Comparison of ENCODE assay signal across 8 cellular contexts in genomic region chr22:36368359-36368983, GRCh38. TPM values are rescaled to one million over a fixed set of nuclear protein-coding genes. Genes with fewer than 3 reads are reported as not detected.
DNase-seq lines count a peak whose midpoint lies in the region; ATAC-seq and TF ChIP-seq lines count a peak whose summit lies in the region.

No MANE protein-coding gene starts in this region.

- CTCF ChIA-PET in SK-N-SH (lab: Yijun Ruan, JAX): interaction anchor here (0.6 to 1.6 kb wide), 5 partner anchors 8 to 82 kb away, joined by 3 to 4 read pairs (median 3); no protein-coding TSS in a partner anchor

- peaks cover 100% of the 10 kb centered on the region for H4K20me1 ChIP-seq in SK-N-SH (ENCODE audit: insufficient read depth)

- 2% methylated on average over 12 of the region's 13 CpGs for WGBS in SK-N-SH (ENCODE audit: low lambda C conversion rate)

- POLR2A ChIA-PET in SK-N-SH (lab: Yijun Ruan, JAX): interaction anchor here (1.1 kb wide), 1 partner anchor 13 kb away, joined by 3 read pairs; no protein-coding TSS in a partner anchor

- no peak overlapping the region for H2AFZ ChIP-seq in SK-N-SH (ENCODE audit: low read depth)

- H3K4me2 ChIP-seq in SK-N-SH: peak overlapping the region; percentile 76

- peak; percentile 52 for TF ChIP-seq RAD21 in SK-N-SH (IDR thresholded peaks at IDR 0.05; ENCODE audit: low read length)

- peaks cover 6% of the 10 kb centered on the region in 2 experiments for H3K36me3 ChIP-seq in SK-N-SH (replicated peaks in 1 of 2; ENCODE audit: control insufficient read depth in 1 of 2, insufficient read depth in 2 of 2, low read length in 1 of 2)
- no peaks in the 10 kb centered on the region for H3K36me3 ChIP-seq in muscle layer of duodenum (ENCODE audit: control insufficient read depth in 1 of 2, insufficient read depth in 2 of 2, low read length in 2 of 2)

- H3F3A ChIP-seq in SK-N-SH (replicated peaks; ENCODE audit: insufficient read depth): peaks cover 76% of the 10 kb centered on the region

- peaks cover 14% of the 10 kb centered on the region for H3K27me3 Mint-ChIP-seq in endothelial cell (ENCODE audit: unreplicated experiment)

- H3K4me3 ChIP-seq in GM12865 (ENCODE audit: low read depth, low read length) (no peak overlapping the region), SK-N-SH (ENCODE audit: low read depth in 2 of 2, low read length in 1 of 2) (peak overlapping the region; percentile 10 to 40; a peak in 1 of 4 replicates), muscle layer of duodenum (ENCODE audit: low read depth in 1 of 2, low read length in 2 of 2) (peak overlapping the region; percentile 18 to 42)

- H3K9me3 ChIP-seq in SK-N-SH (no peaks in the 10 kb centered on the region), muscle layer of duodenum (ENCODE audit: control insufficient read depth in 1 of 2, low read length in 2 of 2) (no peaks in the 10 kb centered on the region)

- TF ChIP-seq EP300 in SK-N-SH (IDR thresholded peaks at IDR 0.05; ENCODE audit: borderline replicate concordance in 1 of 2, low read depth in 1 of 2, low read length in 1 of 2): peak; percentile 65 to 69; a peak in 3 of 4 replicates

- H3K9ac ChIP-seq in SK-N-SH: peak overlapping the region; percentile 44; the same call in 1 of the 2 replicates

- peaks cover 7% of the 10 kb centered on the region for H3K36me3 Mint-ChIP-seq in endothelial cell (ENCODE audit: low read depth, unreplicated experiment)

- H3K4me3 Mint-ChIP-seq in endothelial cell (ENCODE audit: unreplicated experiment): peak overlapping the region; percentile 26

- peaks cover 100% of the 10 kb centered on the region for H3K79me2 ChIP-seq in SK-N-SH (ENCODE audit: insufficient read depth)

- H3K4me1 Mint-ChIP-seq in endothelial cell (ENCODE audit: unreplicated experiment): peaks cover 86% of the 10 kb centered on the region

- H3K9me3 Mint-ChIP-seq in endothelial cell (ENCODE audit: unreplicated experiment): no peaks in the 10 kb centered on the region

- H3K27me3 ChIP-seq in SK-N-SH (ENCODE audit: insufficient read depth): no peaks in the 10 kb centered on the region
- no peaks in the 10 kb centered on the region for H3K27me3 ChIP-seq in muscle layer of duodenum (ENCODE audit: low read depth, low read length)

- peak overlapping the region; percentile 86 for H3K27ac Mint-ChIP-seq in endothelial cell (ENCODE audit: unreplicated experiment)

- TF ChIP-seq CTCF in GM12865 (IDR thresholded peaks at IDR 0.05; ENCODE audit: insufficient read depth, low read depth, low read length, missing control alignments): peak; percentile 24
- TF ChIP-seq CTCF in SK-N-SH (IDR thresholded peaks at IDR 0.05): peak; percentile 24
- no peak for TF ChIP-seq CTCF in endothelial cell (IDR thresholded peaks at IDR 0.05; ENCODE audit: unreplicated experiment)

- H3K4me1 ChIP-seq in SK-N-SH (ENCODE audit: control insufficient read depth in 1 of 2, insufficient read depth in 2 of 2, low read depth in 1 of 2, low read length in 1 of 2) (peaks cover 59 to 83% of the 10 kb centered on the region in 2 experiments), muscle layer of duodenum (ENCODE audit: control insufficient read depth in 1 of 2, insufficient read depth in 2 of 2, low read length in 2 of 2) (peaks cover 62 to 99% of the 10 kb centered on the region in 2 donors)

- DNase-seq in GM12865 (ENCODE audit: low read depth): peak; percentile 43
- peak; percentile 81 for DNase-seq in SK-N-SH
- DNase-seq in endothelial cell (ENCODE audit: low spot score): peak; percentile 42
- no peak for DNase-seq in DMS153 (lab: John Stamatoyannopoulos, UW)

- H3K27ac ChIP-seq in SK-N-SH (ENCODE audit: low read depth in 2 of 2, low read length in 1 of 2) (peak overlapping the region; percentile 84), muscle layer of duodenum (ENCODE audit: low read length) (peak overlapping the region; percentile 49)

- ATAC-seq in GM18498 (IDR thresholded peaks at IDR 0.05; ENCODE audit: unreplicated experiment): no peak
- no peak for ATAC-seq in GM19463 (IDR thresholded peaks at IDR 0.05; ENCODE audit: unreplicated experiment)
- no peak for ATAC-seq in HG03196 (IDR thresholded peaks at IDR 0.05; ENCODE audit: unreplicated experiment)

- H3K9me2 ChIP-seq in SK-N-SH: no peaks in the 10 kb centered on the region

TF ChIP-seq in SK-N-SH, 30 proteins besides CTCF, POLR2A, EP300 and RAD21 (continues in another document):
- TF ChIP-seq FOXM1 (IDR thresholded peaks at IDR 0.05; ENCODE audit: low read depth): no peak
- TF ChIP-seq GABPA (IDR thresholded peaks at IDR 0.05; ENCODE audit: low read depth): no peak
- no peak; the same call in 1 of the 2 replicates for TF ChIP-seq FOXJ3 (CRISPR knock-in tag; IDR thresholded peaks at IDR 0.05)
- TF ChIP-seq JUND (IDR thresholded peaks at IDR 0.05): peak; percentile 12; the same call in 1 of the 2 replicates
- no peak for TF ChIP-seq RFX5 (IDR thresholded peaks at IDR 0.05; ENCODE audit: low read length)
- no peak for TF ChIP-seq USF1 (IDR thresholded peaks at IDR 0.05; ENCODE audit: borderline replicate concordance, low read depth)
- no peak for TF ChIP-seq IRF3 (IDR thresholded peaks at IDR 0.05; ENCODE audit: low read depth, low read length)
- TF ChIP-seq NRF1 (IDR thresholded peaks at IDR 0.05; ENCODE audit: low read depth, low read length): no peak
- peak; percentile 76 for TF ChIP-seq PBX3 (IDR thresholded peaks at IDR 0.05)
- peak; percentile 81 for TF ChIP-seq GATA2 (CRISPR knock-in tag; IDR thresholded peaks at IDR 0.05)
- no peak for TF ChIP-seq USF2 (IDR thresholded peaks at IDR 0.05; ENCODE audit: borderline replicate concordance, low read depth, low read length)
- TF ChIP-seq MEF2A (IDR thresholded peaks at IDR 0.05; ENCODE audit: borderline replicate concordance, low read depth): no peak
- peak; percentile 69; the same call in 1 of the 2 replicates for TF ChIP-seq RXRA (IDR thresholded peaks at IDR 0.05; ENCODE audit: borderline replicate concordance, low read depth)
- peak; percentile 53 for TF ChIP-seq MXI1 (IDR thresholded peaks at IDR 0.05; ENCODE audit: low read depth, low read length)
- TF ChIP-seq ELF1 (IDR thresholded peaks at IDR 0.05): peak; percentile 82
- peak; percentile 88 for TF ChIP-seq SIN3A (IDR thresholded peaks at IDR 0.05; ENCODE audit: borderline replicate concordance, low read depth, low read length)
- peak; percentile 82 for TF ChIP-seq RCOR1 (IDR thresholded peaks at IDR 0.05; ENCODE audit: low read length)
- TF ChIP-seq ZBTB33 (IDR thresholded peaks at IDR 0.05; ENCODE audit: borderline replicate concordance, low read depth): no peak
- TF ChIP-seq TEAD4 (IDR thresholded peaks at IDR 0.05; ENCODE audit: borderline replicate concordance, insufficient read depth): peak; percentile 97
- TF ChIP-seq FOSL2 (IDR thresholded peaks at IDR 0.05; ENCODE audit: borderline replicate concordance, low read depth): peak; percentile 14; the same call in 1 of the 2 replicates

RNA-seq across cellular contexts. Expression of gene MYH9, which starts 19.3 kb away (rescaled TPM):
- polyA plus RNA-seq in SK-N-SH (2012; rRNA removed): 202 and 303 TPM in 2 replicates
- polyA plus RNA-seq in SK-N-SH (2012; cell fraction: cytosol; rRNA removed): 181 and 225 TPM in 2 replicates
- polyA plus RNA-seq in SK-N-SH (2012; cell fraction: nucleus; rRNA removed): 401 and 439 TPM in 2 replicates
- 931 TPM for total RNA-seq in endothelial cell (ENCODE audit: unreplicated experiment)
